ENCODE assay signal across 18 cellular contexts in the genomic region with DNA sequence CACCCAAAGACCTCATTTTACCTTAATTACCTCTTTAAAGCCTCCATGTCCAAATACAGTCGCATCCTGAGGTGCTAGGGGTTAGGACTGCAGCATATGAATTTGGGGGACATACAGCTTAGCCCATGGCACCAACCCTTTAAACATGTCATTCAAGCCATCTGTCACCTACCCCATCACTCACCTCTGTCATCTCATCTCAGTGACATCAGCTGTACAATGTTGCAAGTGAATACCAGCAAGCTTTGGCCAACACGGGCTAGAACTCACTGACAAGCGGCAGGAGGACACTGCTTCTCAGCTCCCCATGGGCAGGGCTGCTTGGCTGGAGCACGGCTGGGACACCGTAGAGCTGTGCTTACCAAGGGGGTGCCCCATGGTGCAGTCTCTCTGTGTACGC.
"Had no signal": no experiment of that assay in that cellular context is flagged by ENCODE, and none has a peak within 500 bp of the region (broad histone marks: within the 10 kb centered on the region; RNA-seq: fewer than 3 reads in every experiment).

No MANE protein-coding gene starts in this region.

- H3K27ac ChIP-seq: epithelial cell of prostate, esophagus muscularis mucosa, gastrocnemius medialis, heart right ventricle, neutrophil, ovary had no signal

- H3K36me3 ChIP-seq: esophagus muscularis mucosa, gastrocnemius medialis, heart right ventricle, neutrophil, ovary had no signal

- H3K4me2 ChIP-seq: smooth muscle cell had no signal

- H3K27me3 ChIP-seq: esophagus muscularis mucosa, gastrocnemius medialis, neutrophil, ovary had no signal

- H3K4me1 ChIP-seq: esophagus muscularis mucosa, gastrocnemius medialis, heart right ventricle had no signal

- H3K4me3 ChIP-seq: esophagus muscularis mucosa, gastrocnemius medialis, heart right ventricle, ovary, smooth muscle cell had no signal

- ATAC-seq: effector memory CD8-positive, alpha-beta T cell; gastrocnemius medialis; heart right ventricle; left lobe of liver; naive thymus-derived CD4-positive, alpha-beta T cell; right cardiac atrium had no signal

- DNase-seq: effector memory CD8-positive, alpha-beta T cell; gastrocnemius medialis; heart right ventricle; hypothalamus; mammary epithelial cell; naive thymus-derived CD4-positive, alpha-beta T cell; nephron progenitor cell; ovary; right cardiac atrium; stimulated activated CD4-positive, alpha-beta T cell treated with anti-CD3 and anti-CD28 coated beads, Interleukin-2, amount 100 ng/mL, for 48 hours; stimulated activated naive CD4-positive, alpha-beta T cell treated with Interleukin-2 at 50 U/mL for 16 hours; trophoblast cell had no signal

- FAIRE-seq: islet of Langerhans had no signal

- H3K9me3 ChIP-seq: esophagus muscularis mucosa, gastrocnemius medialis, neutrophil, ovary had no signal
